1 cellular context compared by ENCODE assay signal in the genomic region with DNA sequence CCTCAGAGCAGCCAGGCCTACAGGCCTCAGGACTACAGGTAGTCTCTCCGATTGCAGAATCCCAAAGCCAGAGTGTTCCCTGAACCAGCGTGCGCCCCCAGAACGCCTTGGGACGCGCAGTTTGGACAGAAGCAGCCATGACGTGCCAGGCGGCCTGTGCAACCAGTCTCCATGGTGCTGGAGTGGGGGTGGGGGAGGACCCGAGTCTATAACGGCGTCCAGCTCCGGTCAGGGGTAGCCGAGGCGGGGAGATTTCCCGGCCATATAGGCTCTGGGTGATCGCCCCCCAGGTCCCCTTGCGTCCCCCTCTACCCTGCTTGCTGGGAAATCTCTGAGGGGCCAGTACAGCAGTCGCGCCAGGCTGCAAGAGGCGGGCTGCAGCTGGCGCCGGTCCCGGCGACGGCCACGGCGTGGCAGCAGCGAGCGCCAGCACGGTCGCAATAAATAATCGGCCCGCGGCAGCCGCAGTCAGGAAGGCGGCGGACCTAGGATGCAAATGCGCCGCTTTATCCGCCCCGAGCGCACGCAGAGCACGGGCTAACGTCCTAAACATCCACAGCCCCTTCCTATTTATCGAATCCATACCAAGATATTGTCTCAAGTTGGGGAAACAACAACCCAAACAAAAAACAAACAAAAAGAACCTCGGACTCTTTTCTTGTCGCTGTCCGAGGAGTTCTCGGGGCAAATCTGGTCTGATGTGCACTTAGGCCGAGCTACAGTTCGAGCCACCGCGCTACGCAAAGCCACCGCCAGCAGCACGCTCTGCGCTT.
TF ChIP-seq lines count a peak whose summit lies in the region.

No MANE protein-coding gene starts in this region.

TF ChIP-seq in HepG2, 621 proteins besides CTCF, POLR2A, EP300 and RAD21 (continued from another document and continues in another):
- TF ChIP-seq, protein P1, sequence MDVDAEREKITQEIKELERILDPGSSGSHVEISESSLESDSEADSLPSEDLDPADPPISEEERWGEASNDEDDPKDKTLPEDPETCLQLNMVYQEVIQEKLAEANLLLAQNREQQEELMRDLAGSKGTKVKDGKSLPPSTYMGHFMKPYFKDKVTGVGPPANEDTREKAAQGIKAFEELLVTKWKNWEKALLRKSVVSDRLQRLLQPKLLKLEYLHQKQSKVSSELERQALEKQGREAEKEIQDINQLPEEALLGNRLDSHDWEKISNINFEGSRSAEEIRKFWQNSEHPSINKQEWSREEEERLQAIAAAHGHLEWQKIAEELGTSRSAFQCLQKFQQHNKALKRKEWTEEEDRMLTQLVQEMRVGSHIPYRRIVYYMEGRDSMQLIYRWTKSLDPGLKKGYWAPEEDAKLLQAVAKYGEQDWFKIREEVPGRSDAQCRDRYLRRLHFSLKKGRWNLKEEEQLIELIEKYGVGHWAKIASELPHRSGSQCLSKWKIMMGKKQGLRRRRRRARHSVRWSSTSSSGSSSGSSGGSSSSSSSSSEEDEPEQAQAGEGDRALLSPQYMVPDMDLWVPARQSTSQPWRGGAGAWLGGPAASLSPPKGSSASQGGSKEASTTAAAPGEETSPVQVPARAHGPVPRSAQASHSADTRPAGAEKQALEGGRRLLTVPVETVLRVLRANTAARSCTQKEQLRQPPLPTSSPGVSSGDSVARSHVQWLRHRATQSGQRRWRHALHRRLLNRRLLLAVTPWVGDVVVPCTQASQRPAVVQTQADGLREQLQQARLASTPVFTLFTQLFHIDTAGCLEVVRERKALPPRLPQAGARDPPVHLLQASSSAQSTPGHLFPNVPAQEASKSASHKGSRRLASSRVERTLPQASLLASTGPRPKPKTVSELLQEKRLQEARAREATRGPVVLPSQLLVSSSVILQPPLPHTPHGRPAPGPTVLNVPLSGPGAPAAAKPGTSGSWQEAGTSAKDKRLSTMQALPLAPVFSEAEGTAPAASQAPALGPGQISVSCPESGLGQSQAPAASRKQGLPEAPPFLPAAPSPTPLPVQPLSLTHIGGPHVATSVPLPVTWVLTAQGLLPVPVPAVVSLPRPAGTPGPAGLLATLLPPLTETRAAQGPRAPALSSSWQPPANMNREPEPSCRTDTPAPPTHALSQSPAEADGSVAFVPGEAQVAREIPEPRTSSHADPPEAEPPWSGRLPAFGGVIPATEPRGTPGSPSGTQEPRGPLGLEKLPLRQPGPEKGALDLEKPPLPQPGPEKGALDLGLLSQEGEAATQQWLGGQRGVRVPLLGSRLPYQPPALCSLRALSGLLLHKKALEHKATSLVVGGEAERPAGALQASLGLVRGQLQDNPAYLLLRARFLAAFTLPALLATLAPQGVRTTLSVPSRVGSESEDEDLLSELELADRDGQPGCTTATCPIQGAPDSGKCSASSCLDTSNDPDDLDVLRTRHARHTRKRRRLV (CRISPR knock-in tag; IDR thresholded peaks at IDR 0.05), result 0 out of 2 replicates have a peak, but pooled peaks have one; percentile 29
- no peak; the same call in 1 of the 2 replicates for TF ChIP-seq TMF1 (CRISPR knock-in tag; IDR thresholded peaks at IDR 0.05; ENCODE audit: low read depth)
- TF ChIP-seq, protein P2, sequence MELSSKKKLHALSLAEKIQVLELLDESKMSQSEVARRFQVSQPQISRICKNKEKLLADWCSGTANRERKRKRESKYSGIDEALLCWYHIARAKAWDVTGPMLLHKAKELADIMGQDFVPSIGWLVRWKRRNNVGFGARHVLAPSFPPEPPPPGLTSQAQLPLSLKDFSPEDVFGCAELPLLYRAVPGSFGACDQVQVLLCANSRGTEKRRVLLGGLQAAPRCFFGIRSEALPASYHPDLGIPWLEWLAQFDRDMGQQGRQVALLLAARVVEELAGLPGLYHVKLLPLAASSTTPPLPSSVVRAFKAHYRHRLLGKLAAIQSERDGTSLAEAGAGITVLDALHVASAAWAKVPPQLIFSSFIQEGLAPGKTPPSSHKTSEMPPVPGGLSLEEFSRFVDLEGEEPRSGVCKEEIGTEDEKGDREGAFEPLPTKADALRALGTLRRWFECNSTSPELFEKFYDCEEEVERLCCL (CRISPR knock-in tag; IDR thresholded peaks at IDR 0.05; ENCODE audit: borderline replicate concordance), result no peak
- 0 out of 2 replicates have a peak, but pooled peaks have one; percentile 20 for TF ChIP-seq ZNF790 (CRISPR knock-in tag; IDR thresholded peaks at IDR 0.05; ENCODE audit: borderline replicate concordance)
- TF ChIP-seq MEIS1 (CRISPR knock-in tag; IDR thresholded peaks at IDR 0.05; ENCODE audit: borderline replicate concordance), result no peak
- 0 out of 2 replicates have a peak, but pooled peaks have one; percentile 17 for TF ChIP-seq ZNF724P (CRISPR knock-in tag; IDR thresholded peaks at IDR 0.05; ENCODE audit: borderline replicate concordance)
- peak; percentile 91 for TF ChIP-seq HNRNPLL (IDR thresholded peaks at IDR 0.05; ENCODE audit: low read depth, low read length, poor library complexity, severe bottlenecking)
- peak; percentile 62; the same call in 1 of the 2 replicates for TF ChIP-seq HOXA3 (CRISPR knock-in tag; IDR thresholded peaks at IDR 0.05)
- no peak for TF ChIP-seq HCFC1 (IDR thresholded peaks at IDR 0.05; ENCODE audit: low read depth, low read length)
- no peak for TF ChIP-seq MBNL3 (CRISPR knock-in tag; conservative IDR thresholded peaks at IDR 0.05)
- no peak for TF ChIP-seq ZNF746 (CRISPR knock-in tag; IDR thresholded peaks at IDR 0.05)
- TF ChIP-seq PHF21A (CRISPR knock-in tag; IDR thresholded peaks at IDR 0.05), result peak; percentile 49
- TF ChIP-seq KDM5A (IDR thresholded peaks at IDR 0.05; ENCODE audit: borderline replicate concordance, low read length), result no peak
- no peak for TF ChIP-seq FIP1L1 (IDR thresholded peaks at IDR 0.05; ENCODE audit: borderline replicate concordance, insufficient read depth, low read depth, low read length)
- TF ChIP-seq NFRKB (IDR thresholded peaks at IDR 0.05), result no peak
- TF ChIP-seq, protein P3, sequence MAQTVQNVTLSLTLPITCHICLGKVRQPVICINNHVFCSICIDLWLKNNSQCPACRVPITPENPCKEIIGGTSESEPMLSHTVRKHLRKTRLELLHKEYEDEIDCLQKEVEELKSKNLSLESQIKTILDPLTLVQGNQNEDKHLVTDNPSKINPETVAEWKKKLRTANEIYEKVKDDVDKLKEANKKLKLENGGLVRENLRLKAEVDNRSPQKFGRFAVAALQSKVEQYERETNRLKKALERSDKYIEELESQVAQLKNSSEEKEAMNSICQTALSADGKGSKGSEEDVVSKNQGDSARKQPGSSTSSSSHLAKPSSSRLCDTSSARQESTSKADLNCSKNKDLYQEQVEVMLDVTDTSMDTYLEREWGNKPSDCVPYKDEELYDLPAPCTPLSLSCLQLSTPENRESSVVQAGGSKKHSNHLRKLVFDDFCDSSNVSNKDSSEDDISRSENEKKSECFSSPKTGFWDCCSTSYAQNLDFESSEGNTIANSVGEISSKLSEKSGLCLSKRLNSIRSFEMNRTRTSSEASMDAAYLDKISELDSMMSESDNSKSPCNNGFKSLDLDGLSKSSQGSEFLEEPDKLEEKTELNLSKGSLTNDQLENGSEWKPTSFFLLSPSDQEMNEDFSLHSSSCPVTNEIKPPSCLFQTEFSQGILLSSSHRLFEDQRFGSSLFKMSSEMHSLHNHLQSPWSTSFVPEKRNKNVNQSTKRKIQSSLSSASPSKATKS (CRISPR knock-in tag; IDR thresholded peaks at IDR 0.05), result no peak
- TF ChIP-seq GZF1 (CRISPR knock-in tag; IDR thresholded peaks at IDR 0.05), result no peak
- TF ChIP-seq SYNCRIP (IDR thresholded peaks at IDR 0.05; ENCODE audit: insufficient read depth, low read depth, low read length), result no peak
- no peak for TF ChIP-seq FOXK2 (IDR thresholded peaks at IDR 0.05)
- no peak for TF ChIP-seq U2AF1 (optimal IDR thresholded peaks at IDR 0.05; ENCODE audit: low read depth, low read length)
- TF ChIP-seq RBFOX2 (IDR thresholded peaks at IDR 0.05; ENCODE audit: low read depth, low read length), result peak; percentile 64
- peak; percentile 39 for TF ChIP-seq PHF5A (CRISPR knock-in tag; IDR thresholded peaks at IDR 0.05; ENCODE audit: low read depth, unreplicated experiment)
- TF ChIP-seq, protein P4, sequence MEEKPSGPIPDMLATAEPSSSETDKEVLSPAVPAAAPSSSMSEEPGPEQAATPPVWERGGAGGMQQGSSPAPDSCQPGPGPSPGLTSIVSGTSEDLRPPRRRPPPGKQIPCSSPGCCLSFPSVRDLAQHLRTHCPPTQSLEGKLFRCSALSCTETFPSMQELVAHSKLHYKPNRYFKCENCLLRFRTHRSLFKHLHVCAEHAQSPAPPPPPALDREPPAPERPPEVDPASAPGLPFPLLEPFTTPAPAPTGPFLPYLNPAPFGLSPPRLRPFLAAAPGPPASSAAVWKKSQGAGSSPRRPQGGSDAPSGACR (CRISPR knock-in tag; IDR thresholded peaks at IDR 0.05), result no peak
- TF ChIP-seq SMARCC2 (IDR thresholded peaks at IDR 0.05), result no peak
- TF ChIP-seq NBN (conservative IDR thresholded peaks at IDR 0.05), result no peak
- TF ChIP-seq ZNF282 (IDR thresholded peaks at IDR 0.05; ENCODE audit: partially characterized antibody), result no peak
- TF ChIP-seq ZNF547 (CRISPR knock-in tag; IDR thresholded peaks at IDR 0.05), result no peak; the same call in 1 of the 2 replicates
- TF ChIP-seq KDM4B (CRISPR knock-in tag; IDR thresholded peaks at IDR 0.05), result no peak
- TF ChIP-seq NCOA1 (CRISPR knock-in tag; IDR thresholded peaks at IDR 0.05), result no peak; the same call in 1 of the 2 replicates
- TF ChIP-seq, protein P5, sequence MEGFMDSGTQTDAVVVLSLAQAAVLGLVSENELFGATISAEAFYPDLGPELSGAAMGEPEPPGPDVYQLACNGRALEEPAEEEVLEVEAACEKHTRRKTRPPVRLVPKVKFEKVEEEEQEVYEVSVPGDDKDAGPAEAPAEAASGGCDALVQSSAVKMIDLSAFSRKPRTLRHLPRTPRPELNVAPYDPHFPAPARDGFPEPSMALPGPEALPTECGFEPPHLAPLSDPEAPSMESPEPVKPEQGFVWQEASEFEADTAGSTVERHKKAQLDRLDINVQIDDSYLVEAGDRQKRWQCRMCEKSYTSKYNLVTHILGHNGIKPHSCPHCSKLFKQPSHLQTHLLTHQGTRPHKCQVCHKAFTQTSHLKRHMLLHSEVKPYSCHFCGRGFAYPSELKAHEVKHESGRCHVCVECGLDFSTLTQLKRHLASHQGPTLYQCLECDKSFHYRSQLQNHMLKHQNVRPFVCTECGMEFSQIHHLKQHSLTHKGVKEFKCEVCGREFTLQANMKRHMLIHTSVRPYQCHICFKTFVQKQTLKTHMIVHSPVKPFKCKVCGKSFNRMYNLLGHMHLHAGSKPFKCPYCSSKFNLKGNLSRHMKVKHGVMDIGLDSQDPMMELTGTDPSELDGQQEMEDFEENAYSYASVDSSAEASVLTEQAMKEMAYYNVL (CRISPR knock-in tag; IDR thresholded peaks at IDR 0.05; ENCODE audit: borderline replicate concordance), result no peak
- peak; percentile 48 for TF ChIP-seq RBM39 (IDR thresholded peaks at IDR 0.05; ENCODE audit: low read depth, low read length, poor library complexity, severe bottlenecking)
- peak; percentile 32; the same call in 1 of the 2 replicates for TF ChIP-seq ZNF350 (CRISPR knock-in tag; IDR thresholded peaks at IDR 0.05; ENCODE audit: borderline replicate concordance, low read depth)
- peak; percentile 65; the same call in 1 of the 2 replicates for TF ChIP-seq ZMAT3 (CRISPR knock-in tag; conservative IDR thresholded peaks at IDR 0.05)
- no peak for TF ChIP-seq ZNF383 (CRISPR knock-in tag; IDR thresholded peaks at IDR 0.05; ENCODE audit: borderline replicate concordance)
- TF ChIP-seq KDM5B (CRISPR knock-in tag; IDR thresholded peaks at IDR 0.05; ENCODE audit: borderline replicate concordance), result peak; percentile 82; the same call in 1 of the 2 replicates
- peak; percentile 83; the same call in 1 of the 2 replicates for TF ChIP-seq SPEN (CRISPR knock-in tag; IDR thresholded peaks at IDR 0.05; ENCODE audit: low read depth)
- no peak for TF ChIP-seq PPARG (CRISPR knock-in tag; conservative IDR thresholded peaks at IDR 0.05)
- TF ChIP-seq ZNF30 (CRISPR knock-in tag; IDR thresholded peaks at IDR 0.05), result peak; percentile 62; the same call in 1 of the 2 replicates
- TF ChIP-seq DR1 (CRISPR knock-in tag; IDR thresholded peaks at IDR 0.05), result no peak; the same call in 1 of the 2 replicates
- TF ChIP-seq, protein P6, sequence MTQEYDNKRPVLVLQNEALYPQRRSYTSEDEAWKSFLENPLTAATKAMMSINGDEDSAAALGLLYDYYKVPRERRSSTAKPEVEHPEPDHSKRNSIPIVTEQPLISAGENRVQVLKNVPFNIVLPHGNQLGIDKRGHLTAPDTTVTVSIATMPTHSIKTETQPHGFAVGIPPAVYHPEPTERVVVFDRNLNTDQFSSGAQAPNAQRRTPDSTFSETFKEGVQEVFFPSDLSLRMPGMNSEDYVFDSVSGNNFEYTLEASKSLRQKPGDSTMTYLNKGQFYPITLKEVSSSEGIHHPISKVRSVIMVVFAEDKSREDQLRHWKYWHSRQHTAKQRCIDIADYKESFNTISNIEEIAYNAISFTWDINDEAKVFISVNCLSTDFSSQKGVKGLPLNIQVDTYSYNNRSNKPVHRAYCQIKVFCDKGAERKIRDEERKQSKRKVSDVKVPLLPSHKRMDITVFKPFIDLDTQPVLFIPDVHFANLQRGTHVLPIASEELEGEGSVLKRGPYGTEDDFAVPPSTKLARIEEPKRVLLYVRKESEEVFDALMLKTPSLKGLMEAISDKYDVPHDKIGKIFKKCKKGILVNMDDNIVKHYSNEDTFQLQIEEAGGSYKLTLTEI (CRISPR knock-in tag; conservative IDR thresholded peaks at IDR 0.05), result no peak
- TF ChIP-seq HNRNPK (IDR thresholded peaks at IDR 0.05; ENCODE audit: low read depth, low read length, poor library complexity, severe bottlenecking), result peak; percentile 35
- TF ChIP-seq KMT2B (CRISPR knock-in tag; IDR thresholded peaks at IDR 0.05), result peak; percentile 61; the same call in 1 of the 2 replicates
- peak; percentile 72 for TF ChIP-seq HDAC1 (CRISPR knock-in tag; IDR thresholded peaks at IDR 0.05)
- TF ChIP-seq, protein P7, sequence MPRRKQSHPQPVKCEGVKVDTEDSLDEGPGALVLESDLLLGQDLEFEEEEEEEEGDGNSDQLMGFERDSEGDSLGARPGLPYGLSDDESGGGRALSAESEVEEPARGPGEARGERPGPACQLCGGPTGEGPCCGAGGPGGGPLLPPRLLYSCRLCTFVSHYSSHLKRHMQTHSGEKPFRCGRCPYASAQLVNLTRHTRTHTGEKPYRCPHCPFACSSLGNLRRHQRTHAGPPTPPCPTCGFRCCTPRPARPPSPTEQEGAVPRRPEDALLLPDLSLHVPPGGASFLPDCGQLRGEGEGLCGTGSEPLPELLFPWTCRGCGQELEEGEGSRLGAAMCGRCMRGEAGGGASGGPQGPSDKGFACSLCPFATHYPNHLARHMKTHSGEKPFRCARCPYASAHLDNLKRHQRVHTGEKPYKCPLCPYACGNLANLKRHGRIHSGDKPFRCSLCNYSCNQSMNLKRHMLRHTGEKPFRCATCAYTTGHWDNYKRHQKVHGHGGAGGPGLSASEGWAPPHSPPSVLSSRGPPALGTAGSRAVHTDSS (CRISPR knock-in tag; conservative IDR thresholded peaks at IDR 0.05), result no peak
- TF ChIP-seq BRD4 (CRISPR knock-in tag; IDR thresholded peaks at IDR 0.05), result peak; percentile 38; the same call in 1 of the 2 replicates
- no peak for TF ChIP-seq MXD4 (CRISPR knock-in tag; IDR thresholded peaks at IDR 0.05)
- no peak for TF ChIP-seq ZNF776 (CRISPR knock-in tag; IDR thresholded peaks at IDR 0.05)
- TF ChIP-seq, protein P8, sequence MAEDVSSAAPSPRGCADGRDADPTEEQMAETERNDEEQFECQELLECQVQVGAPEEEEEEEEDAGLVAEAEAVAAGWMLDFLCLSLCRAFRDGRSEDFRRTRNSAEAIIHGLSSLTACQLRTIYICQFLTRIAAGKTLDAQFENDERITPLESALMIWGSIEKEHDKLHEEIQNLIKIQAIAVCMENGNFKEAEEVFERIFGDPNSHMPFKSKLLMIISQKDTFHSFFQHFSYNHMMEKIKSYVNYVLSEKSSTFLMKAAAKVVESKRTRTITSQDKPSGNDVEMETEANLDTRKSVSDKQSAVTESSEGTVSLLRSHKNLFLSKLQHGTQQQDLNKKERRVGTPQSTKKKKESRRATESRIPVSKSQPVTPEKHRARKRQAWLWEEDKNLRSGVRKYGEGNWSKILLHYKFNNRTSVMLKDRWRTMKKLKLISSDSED (CRISPR knock-in tag; IDR thresholded peaks at IDR 0.05), result no peak
- no peak for TF ChIP-seq ZNF839 (CRISPR knock-in tag; IDR thresholded peaks at IDR 0.05; ENCODE audit: borderline replicate concordance)
